In the genomic region with DNA sequence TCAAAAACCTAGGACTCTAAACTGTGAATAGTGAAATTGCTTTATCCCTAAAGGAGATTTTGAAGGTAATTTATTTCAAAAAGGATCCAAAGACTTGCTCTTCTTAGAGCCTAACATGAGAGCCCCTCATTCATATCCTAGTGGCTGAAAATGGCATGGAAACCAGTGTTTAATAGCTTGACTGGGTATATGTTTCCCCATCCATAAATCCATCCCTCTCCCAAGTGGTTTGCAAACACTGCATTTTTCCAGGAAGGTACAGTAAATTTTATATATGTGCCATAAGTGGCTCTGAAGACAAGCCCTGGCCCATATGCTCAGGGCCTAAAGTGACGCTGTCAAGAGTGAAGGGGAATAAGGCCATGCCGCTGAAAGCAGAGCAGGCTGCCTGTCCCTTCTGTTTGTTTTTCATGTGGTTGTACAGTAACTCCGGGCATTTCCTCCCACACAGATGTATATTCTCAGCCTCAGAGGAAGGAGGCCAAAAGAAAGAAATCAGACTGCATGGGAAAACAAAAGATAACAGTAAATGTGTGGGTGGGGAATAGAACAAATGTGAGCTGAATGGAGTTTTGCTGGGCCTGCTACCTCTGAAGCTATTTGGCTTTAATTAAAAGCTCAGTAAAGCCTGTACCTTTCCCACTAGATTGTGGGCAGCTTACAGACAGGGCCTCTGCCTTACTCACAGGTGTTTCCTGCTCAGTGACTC, we compare ENCODE assay signal across 8 cellular contexts.
DNase-seq lines count a peak whose midpoint lies in the region; ATAC-seq and TF ChIP-seq lines count a peak whose summit lies in the region.

No MANE protein-coding gene starts in this region.

- TF ChIP-seq CTCF in GM13977 (IDR thresholded peaks at IDR 0.05; ENCODE audit: extremely low read depth, insufficient read depth, missing control alignments) (no peak), HFF-Myc (IDR thresholded peaks at IDR 0.05; ENCODE audit: low read depth, low read length, missing control alignments) (no peak)

- no peaks in the 10 kb centered on the region for H3K36me3 Mint-ChIP-seq in effector memory CD8-positive, alpha-beta T cell (ENCODE audit: insufficient read depth)

- H3K4me1 Mint-ChIP-seq in effector memory CD8-positive, alpha-beta T cell (ENCODE audit: low read depth in 2 of 2), result no peaks in the 10 kb centered on the region

- no peak overlapping the region for H3K4me3 Mint-ChIP-seq in effector memory CD8-positive, alpha-beta T cell

- H3K27ac ChIP-seq in right cardiac atrium (ENCODE audit: low read length), result peak overlapping the region; percentile 79

- no peaks in the 10 kb centered on the region for H3K27me3 ChIP-seq in right cardiac atrium (ENCODE audit: control insufficient read depth, insufficient read depth)

- no peaks in the 10 kb centered on the region for H3K27me3 Mint-ChIP-seq in effector memory CD8-positive, alpha-beta T cell

- H3K9me3 Mint-ChIP-seq in effector memory CD8-positive, alpha-beta T cell, result peaks cover 9 to 16% of the 10 kb centered on the region in 2 donors

- ATAC-seq in right cardiac atrium, result peak; percentile 47 to 68
- no peak for ATAC-seq in effector memory CD8-positive, alpha-beta T cell (replicated peaks)

- 33% methylated on average over 3 of the region's 3 CpGs for WGBS in right cardiac atrium

- H3K27ac Mint-ChIP-seq in effector memory CD8-positive, alpha-beta T cell, result no peak overlapping the region

- intact Hi-C loops in right cardiac atrium (cut with DNase I), result no loop called here

- peaks cover 3% of the 10 kb centered on the region for H3K4me1 ChIP-seq in right cardiac atrium (ENCODE audit: control insufficient read depth, insufficient read depth, low read length)

- in situ Hi-C loops in GM13977 (cut with MboI; ENCODE audit: low pct_unique_long_range_greater_than_20kb, low sequenced_read_pairs, unreplicated experiment), result no loop called here

- no peaks in the 10 kb centered on the region for H3K9me3 ChIP-seq in right cardiac atrium (ENCODE audit: control insufficient read depth, low read length)

- DNase-seq in GM13977 (ENCODE audit: low spot score) (peak; percentile 2), HFF-Myc (ENCODE audit: extremely low read depth, low read depth) (peak; percentile 15), NCI-H524 (lab: John Stamatoyannopoulos, UW) (peak; percentile 71 to 90), right cardiac atrium (peak in 1 of 3 donors; percentile 34), globus pallidus (ENCODE audit: low spot score) (no peak), NCI-H748 (lab: John Stamatoyannopoulos, UW; ENCODE audit: unreplicated experiment) (no peak), pons (ENCODE audit: low spot score) (no peak)
- DNase-seq in effector memory CD8-positive, alpha-beta T cell, result no peak

- H3K4me3 ChIP-seq in HFF-Myc (replicated peaks; ENCODE audit: low read depth, low read length), result no peak overlapping the region
- H3K4me3 ChIP-seq in right cardiac atrium (ENCODE audit: low read length), result no peak overlapping the region

Comparison
In these comparisons a context has a peak if more than half of its experiments do, and no peak if none do; other contexts are left out.
1. DNase-seq: peak in GM13977 (single experiment), HFF-Myc (single experiment) and NCI-H524 (2 of 2); none in globus pallidus (single experiment), effector memory CD8-positive, alpha-beta T cell (0 of 3), NCI-H748 (single experiment) and pons (single experiment).